ENCODE assay signal across 8 cellular contexts in the genomic region with DNA sequence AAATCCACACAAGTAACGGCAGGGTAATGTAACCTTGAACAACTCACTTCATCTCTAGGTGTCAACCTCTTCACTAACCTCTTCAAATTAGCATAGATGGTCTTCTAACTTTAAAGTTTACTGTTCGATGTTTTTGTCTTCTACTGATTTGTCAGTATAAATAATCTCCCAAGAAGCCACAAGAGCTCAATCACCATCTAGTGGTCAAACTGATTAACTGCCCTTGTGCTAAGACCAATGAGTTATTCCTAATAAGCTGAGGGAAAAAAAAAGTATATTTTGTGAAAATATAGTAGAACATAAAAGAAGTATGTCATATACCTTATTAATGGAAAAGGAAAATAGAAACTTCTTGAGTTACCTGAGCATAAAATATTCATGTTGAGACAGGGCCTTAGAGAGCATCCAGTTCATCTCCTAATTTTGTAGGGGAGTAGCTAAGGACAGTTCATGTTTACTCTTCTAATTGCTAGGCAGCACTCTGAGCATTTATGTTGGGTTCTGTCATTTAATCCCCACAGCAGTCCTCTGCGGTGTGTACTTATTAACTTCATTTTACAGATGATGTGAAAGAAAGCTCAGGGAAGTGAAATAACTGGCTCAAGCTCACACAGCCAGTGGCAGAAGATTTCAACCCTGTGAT.
A peak's percentile ranks its signal among the peaks of the same experiment; 100 is the strongest.
DNase-seq lines count a peak whose midpoint lies in the region; ATAC-seq and TF ChIP-seq lines count a peak whose summit lies in the region.

No MANE protein-coding gene starts in this region.

- H3K27ac ChIP-seq in prostate gland = no peak overlapping the region

- no peak for TF ChIP-seq POLR2A in prostate gland (IDR thresholded peaks at IDR 0.05)

- H3K27me3 ChIP-seq in prostate gland (replicated peaks; ENCODE audit: insufficient read depth) = no peaks in the 10 kb centered on the region

- ATAC-seq in GM19395 (IDR thresholded peaks at IDR 0.05; ENCODE audit: unreplicated experiment) (peak; percentile 71), HG02678 (IDR thresholded peaks at IDR 0.05; ENCODE audit: unreplicated experiment) (no peak)

- H3K36me3 ChIP-seq in prostate gland = no peaks in the 10 kb centered on the region

- peak; percentile 23 to 92 (median 76) for TF ChIP-seq CTCF in prostate gland (IDR thresholded peaks at IDR 0.05)

- no peaks in the 10 kb centered on the region for H3K4me1 ChIP-seq in prostate gland (replicated peaks)

- no peaks in the 10 kb centered on the region for H3K9me3 ChIP-seq in prostate gland

- intact Hi-C loops in prostate gland (cut with DNase I) = loop anchor here (1.0 to 5.0 kb wide), 3 partner anchors 143 to 682 kb away; no protein-coding TSS in a partner anchor

- H3K4me3 ChIP-seq in Jurkat, Clone E6-1 (ENCODE audit: low read length) = no peak overlapping the region
- no peak overlapping the region for H3K4me3 ChIP-seq in prostate gland

- DNase-seq in DMS 273 (lab: John Stamatoyannopoulos, UW; ENCODE audit: unreplicated experiment) = peak; percentile 69
- DNase-seq in Jurkat, Clone E6-1 (ENCODE audit: low read depth, low spot score) = peak; percentile 24
- peak; percentile 49 for DNase-seq in SW480 (ENCODE audit: low spot score)
- peak; percentile 50 for DNase-seq in foreskin melanocyte
- DNase-seq in prostate gland (ENCODE audit: low spot score) = peak; percentile 24
- no peak for DNase-seq in stimulated activated CD4-positive, alpha-beta T cell treated with anti-CD3 and anti-CD28 coated beads, Interleukin-15, amount 100 ng/mL, for 24 hours

- 44% methylated on average over 3 of the region's 3 CpGs for WGBS in prostate gland
